ENCODE assay signal across 8 cellular contexts in the genomic region with DNA sequence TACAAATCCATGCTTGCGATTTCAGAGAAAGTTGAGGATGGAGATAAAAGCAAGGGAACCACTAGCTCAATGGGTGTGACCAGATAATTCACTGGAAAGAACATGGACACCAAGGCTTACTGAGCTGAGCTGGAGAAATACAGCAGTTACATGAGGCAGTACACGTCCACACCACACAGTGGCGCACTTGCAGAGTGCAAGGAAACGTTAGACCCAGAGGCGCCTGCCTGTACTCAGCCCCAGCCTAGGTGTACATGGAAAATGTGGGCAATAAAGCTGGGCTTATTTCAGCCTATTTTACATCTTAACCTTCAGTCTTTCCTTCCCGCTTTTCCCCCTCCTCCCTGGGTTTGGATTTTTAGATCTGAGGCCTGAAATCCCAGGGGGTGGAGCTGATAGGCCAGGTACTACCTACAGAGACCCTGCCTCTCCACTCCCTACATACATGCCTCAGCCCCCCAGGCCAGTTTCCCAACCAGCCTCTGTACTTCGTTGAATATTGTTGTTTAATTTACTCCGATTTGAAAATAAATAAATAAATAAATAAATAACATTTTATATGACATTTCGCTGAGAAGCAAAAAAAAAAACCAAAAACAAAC.
DNase-seq lines count a peak whose midpoint lies in the region; ATAC-seq, FAIRE-seq and TF ChIP-seq lines count a peak whose summit lies in the region.

No MANE protein-coding gene starts in this region.

- CTCF ChIA-PET in GM10248 (lab: Yijun Ruan, JAX) = interaction anchor here (0.6 to 5.2 kb wide), 75 partner anchors 10 to 1124 kb away, joined by 3 to 130 read pairs (median 4); a partner anchor contains a TSS

- H3K36me3 ChIP-seq in HAP-1 (replicated peaks) (no peaks in the 10 kb centered on the region), upper lobe of right lung (no peaks in the 10 kb centered on the region)

- H3K4me3 ChIP-seq in HAP-1 (no peak overlapping the region), LNCaP clone FGC (ENCODE audit: low read depth, low read length) (no peak overlapping the region), foreskin fibroblast (ENCODE audit: low read depth in 1 of 2, low read length in 2 of 2) (no peak overlapping the region), upper lobe of right lung (no peak overlapping the region)

- peak; percentile 88 for TF ChIP-seq CTCF in GM10248 (IDR thresholded peaks at IDR 0.05; ENCODE audit: control extremely low read depth, extremely low read depth, low read depth, missing control alignments)
- TF ChIP-seq CTCF in LNCaP clone FGC (IDR thresholded peaks at IDR 0.05; ENCODE audit: control insufficient read depth, extremely low read depth, insufficient read depth) = peak; percentile 98
- peak; percentile 90 for TF ChIP-seq CTCF in foreskin fibroblast (IDR thresholded peaks at IDR 0.05; ENCODE audit: low read depth, low read length)
- TF ChIP-seq CTCF in upper lobe of right lung (IDR thresholded peaks at IDR 0.05) = peak; percentile 76

- H3K9me3 ChIP-seq in HAP-1 (no peaks in the 10 kb centered on the region), upper lobe of right lung (no peaks in the 10 kb centered on the region)

- no peaks in the 10 kb centered on the region for H3K27me3 ChIP-seq in HAP-1 (ENCODE audit: low read depth)
- H3K27me3 ChIP-seq in upper lobe of right lung = no peaks in the 10 kb centered on the region

- peak; percentile 69 for FAIRE-seq in RCC 7860 (lab: Jason Lieb, UNC)

- no peak overlapping the region for H3K27ac ChIP-seq in upper lobe of right lung

- DNase-seq in GM10248 (ENCODE audit: extremely low spot score) = peak; percentile 71
- peak; percentile 72 to 89 for DNase-seq in HAP-1 (ENCODE audit: low spot score in 2 of 2)
- DNase-seq in LNCaP clone FGC (ENCODE audit: low read depth) = peak; percentile 45
- DNase-seq in RCC 7860 (ENCODE audit: low spot score) = peak; percentile 69
- DNase-seq in activated T-helper 1 cell treated with anti-CD3 and anti-CD28 coated beads, Interleukin-12 subunit alpha, Interleukin-12 subunit beta, Interleukin-2, Interleukin-4 antibody, amounts not matched to agents 30 ng/mL and 10 ng/mL and 1 ng/mL, durations not matched to agents 14 hours and 24 hours and 36 hours (ENCODE audit: low spot score) = peak; percentile 44
- DNase-seq in foreskin fibroblast = peak; percentile 53 to 86
- DNase-seq in occipital lobe (lab: John Stamatoyannopoulos, UW) = peak; percentile 28
- peak; percentile 83 for DNase-seq in upper lobe of right lung

- H3K4me1 ChIP-seq in HAP-1 = peaks cover 4% of the 10 kb centered on the region
- H3K4me1 ChIP-seq in upper lobe of right lung = no peaks in the 10 kb centered on the region

- H3K4me3 Mint-ChIP-seq in activated T-helper 1 cell treated with anti-CD3 and anti-CD28 coated beads, Interleukin-12 subunit alpha, Interleukin-12 subunit beta, Interleukin-2, Interleukin-4 antibody, amounts not matched to agents 30 ng/mL and 10 ng/mL and 1 ng/mL, durations not matched to agents 14 hours and 24 hours and 36 hours = no peak overlapping the region

- peaks cover 8% of the 10 kb centered on the region for H3K27me3 Mint-ChIP-seq in activated T-helper 1 cell treated with anti-CD3 and anti-CD28 coated beads, Interleukin-12 subunit alpha, Interleukin-12 subunit beta, Interleukin-2, Interleukin-4 antibody, amounts not matched to agents 30 ng/mL and 10 ng/mL and 1 ng/mL, durations not matched to agents 14 hours and 24 hours and 36 hours (ENCODE audit: insufficient read depth)

- in situ Hi-C loops in HAP-1 (cut with MboI; ENCODE audit: low sequenced_read_pairs) = loop anchor here (5.0 kb wide), 1 partner anchor 163 kb away; no protein-coding TSS in a partner anchor

- no peak overlapping the region for H3K27ac Mint-ChIP-seq in activated T-helper 1 cell treated with anti-CD3 and anti-CD28 coated beads, Interleukin-12 subunit alpha, Interleukin-12 subunit beta, Interleukin-2, Interleukin-4 antibody, amounts not matched to agents 30 ng/mL and 10 ng/mL and 1 ng/mL, durations not matched to agents 14 hours and 24 hours and 36 hours

- no peaks in the 10 kb centered on the region for H3K4me1 Mint-ChIP-seq in activated T-helper 1 cell treated with anti-CD3 and anti-CD28 coated beads, Interleukin-12 subunit alpha, Interleukin-12 subunit beta, Interleukin-2, Interleukin-4 antibody, amounts not matched to agents 30 ng/mL and 10 ng/mL and 1 ng/mL, durations not matched to agents 14 hours and 24 hours and 36 hours (ENCODE audit: low read depth)

- intact Hi-C loops in activated T-helper 1 cell treated with anti-CD3 and anti-CD28 coated beads, Interleukin-12 subunit alpha, Interleukin-12 subunit beta, Interleukin-2, Interleukin-4 antibody, amounts not matched to agents 30 ng/mL and 10 ng/mL and 1 ng/mL, durations not matched to agents 14 hours and 24 hours and 36 hours (cut with micrococcal nuclease) = loop anchor here (1.0 to 5.0 kb wide), 3 partner anchors 158 to 242 kb away; no protein-coding TSS in a partner anchor
- intact Hi-C loops in upper lobe of right lung (cut with DNase I) = no loop called here

- POLR2A ChIA-PET in GM10248 (lab: Yijun Ruan, JAX) = no interaction called here

- peak; percentile 99 for ATAC-seq in upper lobe of right lung

- no peaks in the 10 kb centered on the region for H3K9me3 Mint-ChIP-seq in activated T-helper 1 cell treated with anti-CD3 and anti-CD28 coated beads, Interleukin-12 subunit alpha, Interleukin-12 subunit beta, Interleukin-2, Interleukin-4 antibody, amounts not matched to agents 30 ng/mL and 10 ng/mL and 1 ng/mL, durations not matched to agents 14 hours and 24 hours and 36 hours

- no peaks in the 10 kb centered on the region for H3K36me3 Mint-ChIP-seq in activated T-helper 1 cell treated with anti-CD3 and anti-CD28 coated beads, Interleukin-12 subunit alpha, Interleukin-12 subunit beta, Interleukin-2, Interleukin-4 antibody, amounts not matched to agents 30 ng/mL and 10 ng/mL and 1 ng/mL, durations not matched to agents 14 hours and 24 hours and 36 hours (ENCODE audit: low read depth)

Comparison
In these comparisons a context has a peak if more than half of its experiments do, and no peak if none do; other contexts are left out.
1. DNase-seq: peak in every context shown above with its lines; median percentile 83 in upper lobe of right lung; 80 in HAP-1; 71 in GM10248; 70 in foreskin fibroblast; 69 in RCC 7860; 45 in LNCaP clone FGC; 44 in activated T-helper 1 cell treated with anti-CD3 and anti-CD28 coated beads, Interleukin-12 subunit alpha, Interleukin-12 subunit beta, Interleukin-2, Interleukin-4 antibody, amounts not matched to agents 30 ng/mL and 10 ng/mL and 1 ng/mL, durations not matched to agents 14 hours and 24 hours and 36 hours; 28 in occipital lobe.